8 cellular contexts compared by ENCODE assay signal in genomic region chr2:87496036-87497006, GRCh38.
DNase-seq lines count a peak whose midpoint lies in the region; ATAC-seq, FAIRE-seq and TF ChIP-seq lines count a peak whose summit lies in the region.
"Not testable (repeated sequence)": the region's sequence is repeated elsewhere in the genome, so short reads cannot be mapped to it uniquely, and the experiment has no call there.

No MANE protein-coding gene starts in this region.

- H3K27ac Mint-ChIP-seq in CD4-positive, alpha-beta T cell; WTC11: not testable (repeated sequence)

- H3K36me3 Mint-ChIP-seq in CD4-positive, alpha-beta T cell (ENCODE audit: low read depth); WTC11: not testable (repeated sequence)

- not testable (repeated sequence) for H3K4me3 Mint-ChIP-seq in CD4-positive, alpha-beta T cell; WTC11

- not testable (repeated sequence) for H3K9me1 ChIP-seq in keratinocyte (ENCODE audit: control insufficient read depth, extremely low read depth, insufficient read depth, low read length)

- peaks cover 11% of the 10 kb centered on the region for H3K4me1 Mint-ChIP-seq in CD4-positive, alpha-beta T cell (ENCODE audit: low read depth)
- peaks cover 20% of the 10 kb centered on the region for H3K4me1 Mint-ChIP-seq in WTC11

- peak; percentile 32 for FAIRE-seq in keratinocyte (lab: Jason Lieb, UNC)

- not testable (repeated sequence) for H4K20me1 ChIP-seq in keratinocyte (ENCODE audit: control insufficient read depth, extremely low read depth, insufficient read depth, low read length)

- not testable (repeated sequence) for H3K4me2 ChIP-seq in keratinocyte (ENCODE audit: control insufficient read depth, extremely low read depth, insufficient read depth, low read depth, low read length)

- intact Hi-C loops in CD4-positive, alpha-beta T cell (cut with DNase I, micrococcal nuclease); dorsolateral prefrontal cortex (cut with DNase I); sciatic nerve (cut with DNase I): not testable (repeated sequence)

- not testable (repeated sequence) for H3K9me3 Mint-ChIP-seq in CD4-positive, alpha-beta T cell; WTC11

- TF ChIP-seq CTCF in CD4-positive, alpha-beta T cell (IDR thresholded peaks at IDR 0.05): peak; percentile 47
- not testable (repeated sequence) for TF ChIP-seq CTCF in WTC11 (IDR thresholded peaks at IDR 0.05); keratinocyte (optimal IDR thresholded peaks at IDR 0.05 in 1 of 3, IDR thresholded peaks at IDR 0.05 in 1 of 3, conservative IDR thresholded peaks at IDR 0.05 in 1 of 3; ENCODE audit: extremely low read depth in 1 of 3, insufficient read depth in 2 of 3, low read length in 3 of 3)
- TF ChIP-seq CTCF in dorsolateral prefrontal cortex (IDR thresholded peaks at IDR 0.05 in 54 of 56, conservative IDR thresholded peaks at IDR 0.05 in 2 of 56; ENCODE audit: low read depth in 1 of 56, partially characterized antibody in 56 of 56): peak in 48 of 56 donors; percentile 6 to 67 (median 42)

- not testable (repeated sequence) for H3K4me1 ChIP-seq in keratinocyte (ENCODE audit: control insufficient read depth, extremely low read depth, insufficient read depth, low read length)

- not testable (repeated sequence) for H3K27me3 Mint-ChIP-seq in CD4-positive, alpha-beta T cell; WTC11 (ENCODE audit: low read depth)

- H2AFZ ChIP-seq in keratinocyte (ENCODE audit: control insufficient read depth, low read length): not testable (repeated sequence)

- H3K36me3 ChIP-seq in keratinocyte (ENCODE audit: control insufficient read depth in 2 of 2, extremely low read depth in 1 of 2, insufficient read depth in 2 of 2, low read length in 2 of 2): not testable (repeated sequence)

- dilution Hi-C loops in keratinocyte (cut with MboI; ENCODE audit: extremely low pct_ligation_motif_present, low sequenced_read_pairs): not testable (repeated sequence)

- not testable (repeated sequence) for H3K4me3 ChIP-seq in dorsolateral prefrontal cortex; keratinocyte (ENCODE audit: control insufficient read depth in 2 of 3, extremely low read depth in 1 of 3, insufficient read depth in 2 of 3, low read depth in 1 of 3, low read length in 3 of 3)

- DNase-seq in CD4-positive, alpha-beta T cell: peak in 2 of 10 experiments; percentile 27 to 28
- DNase-seq in WTC11 (ENCODE audit: low spot score); dorsolateral prefrontal cortex; keratinocyte (ENCODE audit: low read depth, low spot score); sciatic nerve (ENCODE audit: low spot score): not testable (repeated sequence)

- not testable (repeated sequence) for H3K27me3 ChIP-seq in CD4-positive, alpha-beta T cell (ENCODE audit: control insufficient read depth, insufficient read depth, low read length); dorsolateral prefrontal cortex; keratinocyte (ENCODE audit: control insufficient read depth, extremely low read depth, insufficient read depth, low read length)

- not testable (repeated sequence) for H3K9me3 ChIP-seq in CD4-positive, alpha-beta T cell (ENCODE audit: control insufficient read depth, low read length); keratinocyte (ENCODE audit: control insufficient read depth, low read depth, low read length)

- H3K79me2 ChIP-seq in keratinocyte (ENCODE audit: control insufficient read depth, insufficient read depth, low read length): peaks cover 48% of the 10 kb centered on the region

- CTCF ChIA-PET in CD4-positive, alpha-beta T cell (lab: Charles Lee); WTC11 (lab: Charles Lee): not testable (repeated sequence)

- not testable (repeated sequence) for H3K9ac ChIP-seq in keratinocyte (ENCODE audit: control insufficient read depth, extremely low read depth, insufficient read depth, low read length)

- POLR2A ChIA-PET in CD4-positive, alpha-beta T cell (lab: Charles Lee); WTC11 (lab: Charles Lee): not testable (repeated sequence)

- not testable (repeated sequence) for H3K27ac ChIP-seq in CD4-positive, alpha-beta T cell (ENCODE audit: low read depth, low read length); keratinocyte (ENCODE audit: control insufficient read depth, insufficient read depth, low read length)
- peak overlapping the region in 1 of 59 donors; percentile 51 for H3K27ac ChIP-seq in dorsolateral prefrontal cortex

- ATAC-seq in CD4-positive, alpha-beta T cell (ENCODE audit: poor library complexity): peak; percentile 90
- ATAC-seq in GM19035 (IDR thresholded peaks at IDR 0.05; ENCODE audit: unreplicated experiment): peak; percentile 82
- peak; percentile 80 for ATAC-seq in HG02623 (IDR thresholded peaks at IDR 0.05; ENCODE audit: unreplicated experiment)
- peak; percentile 77 for ATAC-seq in HG03571 (IDR thresholded peaks at IDR 0.05; ENCODE audit: unreplicated experiment)
- ATAC-seq in WTC11: peak; percentile 93
- peak; percentile 98 for ATAC-seq in sciatic nerve
